8 cellular contexts compared by ENCODE assay signal in the genomic region with DNA sequence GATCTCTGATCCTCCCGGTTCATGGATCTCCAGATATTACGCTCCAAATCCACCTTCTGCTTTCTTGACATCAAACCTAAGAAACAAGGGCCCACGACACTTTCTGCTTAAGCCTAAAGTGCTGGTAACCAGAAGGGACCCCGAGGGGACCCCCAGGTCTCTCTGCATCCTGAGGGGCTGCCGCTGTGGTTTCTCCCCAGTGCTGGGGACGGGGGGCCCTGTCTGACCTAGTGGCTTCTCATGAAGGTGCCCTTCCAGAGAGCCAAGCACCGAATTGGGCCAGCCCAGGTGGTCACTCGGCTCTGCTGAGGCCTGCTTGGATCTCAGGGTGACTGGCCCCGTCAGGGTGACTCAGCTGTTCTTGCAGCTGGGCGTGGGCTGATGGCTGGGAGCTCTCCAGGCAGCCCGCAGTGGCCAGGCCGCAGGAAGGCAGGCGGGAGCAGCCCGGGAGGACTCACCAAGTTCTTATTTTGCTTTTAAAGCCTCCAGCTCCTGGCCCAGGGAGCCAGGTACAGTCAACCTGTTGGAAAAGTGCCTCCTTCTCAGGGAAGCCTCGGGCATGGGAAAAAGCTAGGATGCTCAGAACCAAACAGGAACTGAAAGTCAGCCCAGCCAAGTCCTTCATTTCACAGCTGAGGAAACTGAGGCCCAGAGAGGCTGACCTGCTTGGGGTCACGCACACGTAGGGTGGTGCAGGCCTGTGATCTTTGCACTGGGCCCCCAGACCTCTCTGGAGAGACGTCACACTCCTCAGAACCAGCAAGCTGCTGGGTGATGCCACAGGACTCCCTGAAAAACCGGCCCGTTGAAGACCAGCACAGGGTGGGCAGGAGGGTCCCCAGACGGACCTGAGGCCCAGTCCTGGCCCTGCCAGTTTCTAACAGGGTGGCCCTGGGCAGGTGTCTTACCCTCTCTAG. TPM values are rescaled to one million over a fixed set of nuclear protein-coding genes. Genes with fewer than 3 reads are reported as not detected.
DNase-seq lines count a peak whose midpoint lies in the region; ATAC-seq, FAIRE-seq and TF ChIP-seq lines count a peak whose summit lies in the region.

No MANE protein-coding gene starts in this region.

- ATAC-seq in RWPE2 (ENCODE audit: low read depth) = peak; percentile 98
- ATAC-seq in pancreas = peak in 3 of 4 donors; percentile 75 to 84 (median 75)
- no peak for ATAC-seq in GM21526 (IDR thresholded peaks at IDR 0.05; ENCODE audit: low FRiP score, unreplicated experiment)

- H3K36me3 ChIP-seq in RWPE2 (ENCODE audit: low read depth) (no peaks in the 10 kb centered on the region), pancreas (no peaks in the 10 kb centered on the region)

- H3K27me3 ChIP-seq in RWPE2 (ENCODE audit: insufficient read depth, poor library complexity, severe bottlenecking) (no peaks in the 10 kb centered on the region), pancreas (no peaks in the 10 kb centered on the region)

- 74 to 83% methylated on average over 21 of the region's 21 CpGs for WGBS in pancreas, 2 donors

- TF ChIP-seq CTCF in RWPE2 (IDR thresholded peaks at IDR 0.05; ENCODE audit: poor library complexity, severe bottlenecking) (no peak), pancreas (IDR thresholded peaks at IDR 0.05) (no peak)

- no peaks in the 10 kb centered on the region for H3K9me3 ChIP-seq in RWPE2 (ENCODE audit: severe bottlenecking)
- H3K9me3 ChIP-seq in pancreas = no peaks in the 10 kb centered on the region

- no peak for FAIRE-seq in pancreas (lab: Jason Lieb, UNC)
- no peak for FAIRE-seq in GM19239 (lab: Jason Lieb, UNC)

- H3K4me1 ChIP-seq in RWPE2 (ENCODE audit: insufficient read depth, poor library complexity, severe bottlenecking) = peaks cover 9% of the 10 kb centered on the region
- no peaks in the 10 kb centered on the region for H3K4me1 ChIP-seq in pancreas

- H3K4me3 ChIP-seq in RWPE2 (ENCODE audit: severe bottlenecking) (no peak overlapping the region), pancreas (no peak overlapping the region)

- H3K27ac ChIP-seq in RWPE2 (ENCODE audit: poor library complexity, severe bottlenecking) (peak overlapping the region; percentile 38), pancreas (no peak overlapping the region)

- in situ Hi-C loops in G401 (cut with HindIII; ENCODE audit: low sequenced_read_pairs) = no loop called here

- DNase-seq in COLO668 (lab: John Stamatoyannopoulos, UW; ENCODE audit: unreplicated experiment) (peak; percentile 24), RWPE2 (ENCODE audit: low spot score) (no peak), fibroblast of the conjunctiva (ENCODE audit: low read depth) (peak; percentile 74), pancreas (peak in 1 of 6 donors; percentile 51), GM19239 (ENCODE audit: insufficient read length, low spot score) (no peak), NCI-H526 treated with DMSO at 0.1 percent for 48 hours (lab: John Stamatoyannopoulos, UW) (no peak), G401 (ENCODE audit: low spot score) (no peak)

- intact Hi-C loops in pancreas (cut with DNase I) = no loop called here

RNA-seq across cellular contexts. Expression of gene BLOC1S4, which starts 16.7 kb away (rescaled TPM):
- total RNA-seq in pancreas = 1 to 10 TPM; 3.7 to 7.1 (median 5.1) TPM
- polyA plus RNA-seq in pancreas = 1 to 10 TPM; 3.3 to 8.4 TPM
- 31.7 and 38.6 TPM in 2 replicates for total RNA-seq in G401 (2014; rRNA removed; shearing (Covaris generic))

RNA-seq across cellular contexts. Expression of gene MRFAP1L1, which starts 23.0 kb away (rescaled TPM):
- total RNA-seq in pancreas = 10 to 100 TPM; 12.4 to 26.6 (median 20.4) TPM
- 10 to 100 TPM; 23.5 to 39.8 TPM for polyA plus RNA-seq in pancreas
- total RNA-seq in G401 (2014; rRNA removed; shearing (Covaris generic)) = 1.7 and 2.1 TPM in 2 replicates

RNA-seq across cellular contexts. Expression of gene S100P, which starts 39.0 kb away (rescaled TPM):
- 10 to 100 TPM in 1 of 6 donors, 1 to 10 TPM in 1, not detected in 4; 1.7 to 15.7 TPM for total RNA-seq in pancreas
- polyA plus RNA-seq in pancreas = 1 to 10 TPM in 1 of 2 donors, under 1 TPM in 1; 0.42 to 1.3 TPM
- total RNA-seq in G401 (2014; rRNA removed; shearing (Covaris generic)) = not detected in 2 replicates

RNA-seq across cellular contexts. Expression of gene KIAA0232, which starts 49.8 kb away (rescaled TPM):
- total RNA-seq in pancreas = 10 to 100 TPM in 2 of 6 donors, 1 to 10 TPM in 4; 7.0 to 12.4 (median 8.9) TPM
- 1 to 10 TPM; 4.0 to 8.9 TPM for polyA plus RNA-seq in pancreas
- total RNA-seq in G401 (2014; rRNA removed; shearing (Covaris generic)) = 9.7 and 10.3 TPM in 2 replicates

Comparison
In these comparisons a context has a peak if more than half of its experiments do, and no peak if none do; other contexts are left out.
1. DNase-seq: peak in COLO668 (single experiment) and fibroblast of the conjunctiva (single experiment); none in RWPE2 (single experiment), GM19239 (single experiment), NCI-H526 treated with DMSO at 0.1 percent for 48 hours (single experiment) and G401 (single experiment).